8 cellular contexts compared by ENCODE assay signal in genomic region chrX:15761564-15762191, GRCh38. TPM values are rescaled to one million over a fixed set of nuclear protein-coding genes. Genes with fewer than 3 reads are reported as not detected.
DNase-seq lines count a peak whose midpoint lies in the region; ATAC-seq and TF ChIP-seq lines count a peak whose summit lies in the region.

No MANE protein-coding gene starts in this region.

- peaks cover 8% of the 10 kb centered on the region for H3K36me3 Mint-ChIP-seq in activated T-cell treated with anti-CD3 and anti-CD28 coated beads, Interleukin-2, amount 50 U/mL, for 24 hours (ENCODE audit: low read depth)
- no peaks in the 10 kb centered on the region for H3K36me3 Mint-ChIP-seq in natural killer cell

- ATAC-seq in HG02852 (IDR thresholded peaks at IDR 0.05; ENCODE audit: unreplicated experiment): peak; percentile 73
- ATAC-seq in natural killer cell: peak; percentile 46 to 69 (median 57)
- ATAC-seq in HG02884 (IDR thresholded peaks at IDR 0.05; ENCODE audit: unreplicated experiment): no peak
- no peak for ATAC-seq in GM19328 (IDR thresholded peaks at IDR 0.05; ENCODE audit: unreplicated experiment)

- no peaks in the 10 kb centered on the region for H3K9me3 Mint-ChIP-seq in activated T-cell treated with anti-CD3 and anti-CD28 coated beads, Interleukin-2, amount 50 U/mL, for 24 hours
- no peaks in the 10 kb centered on the region for H3K9me3 Mint-ChIP-seq in natural killer cell

- H3K4me3 Mint-ChIP-seq in activated T-cell treated with anti-CD3 and anti-CD28 coated beads, Interleukin-2, amount 50 U/mL, for 24 hours: no peak overlapping the region
- no peak overlapping the region for H3K4me3 Mint-ChIP-seq in natural killer cell

- H3K4me1 Mint-ChIP-seq in activated T-cell treated with anti-CD3 and anti-CD28 coated beads, Interleukin-2, amount 50 U/mL, for 24 hours (ENCODE audit: low read depth): peaks cover 50% of the 10 kb centered on the region
- H3K4me1 Mint-ChIP-seq in natural killer cell: peaks cover 37 to 51% of the 10 kb centered on the region in 2 donors

- intact Hi-C loops in natural killer cell (cut with micrococcal nuclease): loop anchor here (5.0 to 10.0 kb wide), 2 partner anchors 74 to 683 kb away; no protein-coding TSS in a partner anchor

- H3K27me3 Mint-ChIP-seq in activated T-cell treated with anti-CD3 and anti-CD28 coated beads, Interleukin-2, amount 50 U/mL, for 24 hours: no peaks in the 10 kb centered on the region
- no peaks in the 10 kb centered on the region for H3K27me3 Mint-ChIP-seq in natural killer cell (ENCODE audit: low read depth in 2 of 2)

- TF ChIP-seq CTCF in natural killer cell (IDR thresholded peaks at IDR 0.05): peak; percentile 41

- H3K27ac Mint-ChIP-seq in activated T-cell treated with anti-CD3 and anti-CD28 coated beads, Interleukin-2, amount 50 U/mL, for 24 hours: peak overlapping the region; percentile 81
- H3K27ac Mint-ChIP-seq in natural killer cell: peak overlapping the region; percentile 71 to 85

- DNase-seq in activated T-cell treated with anti-CD3 and anti-CD28 coated beads, Interleukin-2, amount 50 U/mL, for 24 hours: peak; percentile 37
- no peak for DNase-seq in activated T-cell treated with anti-CD3 and anti-CD28 coated beads, Interleukin-2, amount 50 U/mL, for 1 hour
- DNase-seq in SW480 (ENCODE audit: low spot score) (peak; percentile 16), natural killer cell (no peak)
- DNase-seq in effector CD4-positive, alpha-beta T cell: peak; percentile 19

RNA-seq across cellular contexts. Expression of gene CA5B, which starts 23.6 kb away (rescaled TPM):
- total RNA-seq in natural killer cell: 100 to 1,000 TPM in 1 of 3 donors, 10 to 100 TPM in 2; 56.3 to 111 (median 80.5) TPM

RNA-seq across cellular contexts. Expression of gene ZRSR2, which starts 28.6 kb away (rescaled TPM):
- 10 to 100 TPM; 21.7 to 44.2 (median 28.2) TPM for total RNA-seq in natural killer cell

Comparison
In these comparisons a context has a peak if more than half of its experiments do, and no peak if none do; other contexts are left out.
1. DNase-seq: peak in activated T-cell treated with anti-CD3 and anti-CD28 coated beads, Interleukin-2, amount 50 U/mL, for 24 hours (single experiment), SW480 (single experiment) and effector CD4-positive, alpha-beta T cell (single experiment); none in activated T-cell treated with anti-CD3 and anti-CD28 coated beads, Interleukin-2, amount 50 U/mL, for 1 hour (single experiment) and natural killer cell (single experiment).
2. ATAC-seq: peak in HG02852 (single experiment) and natural killer cell (3 of 3); none in HG02884 (single experiment) and GM19328 (single experiment).